12 cellular contexts compared by ENCODE assay signal in genomic region chr4:48944252-48944651, GRCh38. TPM values are rescaled to one million over a fixed set of nuclear protein-coding genes. Genes with fewer than 3 reads are reported as not detected.
DNase-seq lines count a peak whose midpoint lies in the region; ATAC-seq and TF ChIP-seq lines count a peak whose summit lies in the region.
"Had no signal": no experiment of that assay in that cellular context is flagged by ENCODE, and none has a peak within 500 bp of the region (broad histone marks: within the 10 kb centered on the region; RNA-seq: fewer than 3 reads in every experiment).

No MANE protein-coding gene starts in this region.

- in situ Hi-C loops in Caki2 (cut with HindIII; ENCODE audit: low pct_unique_long_range_greater_than_20kb, low sequenced_read_pairs): no loop called here

- intact Hi-C loops in CD14-positive monocyte (cut with micrococcal nuclease): no loop called here

- ATAC-seq in T-cell (replicated peaks in 1 of 4): no peak
- no peak for ATAC-seq in HG03280 (IDR thresholded peaks at IDR 0.05; ENCODE audit: unreplicated experiment)
- no peak for ATAC-seq in GM21529 (IDR thresholded peaks at IDR 0.05; ENCODE audit: unreplicated experiment)
- ATAC-seq: psoas muscle had no signal

- peak overlapping the region in 1 of 3 donors; percentile 62 for H3K4me3 Mint-ChIP-seq in T-cell
- H3K4me3 Mint-ChIP-seq in CD14-positive monocyte: no peak overlapping the region

- H3K36me3 Mint-ChIP-seq in T-cell (no peaks in the 10 kb centered on the region), CD14-positive monocyte (no peaks in the 10 kb centered on the region)

- no peaks in the 10 kb centered on the region for H3K9me3 Mint-ChIP-seq in T-cell
- H3K9me3 Mint-ChIP-seq in CD14-positive monocyte: peaks cover 0 to 3% (median 0%) of the 10 kb centered on the region in 7 donors

- H3K27me3 Mint-ChIP-seq in T-cell (peaks cover 0 to 3% of the 10 kb centered on the region in 2 donors), CD14-positive monocyte (ENCODE audit: low read depth in 3 of 3) (peaks cover 3 to 5% (median 5%) of the 10 kb centered on the region in 3 donors)

- CTCF ChIA-PET in T-cell (lab: Charles Lee): interaction anchor here (0.5 to 1.4 kb wide), 8 partner anchors 18 to 403 kb away, joined by 3 to 12 read pairs (median 4); partner anchors contain the start of gene OCIAD2 (in 1 of the 2)

- POLR2A ChIA-PET in T-cell (lab: Charles Lee): no interaction called here

- H3K27ac Mint-ChIP-seq in T-cell: peak overlapping the region; percentile 1
- H3K27ac Mint-ChIP-seq in CD14-positive monocyte: peak overlapping the region in 1 of 7 donors; percentile 58

- H3K4me1 Mint-ChIP-seq in T-cell (peaks cover 23 to 31% (median 27%) of the 10 kb centered on the region in 3 donors), CD14-positive monocyte (no peaks in the 10 kb centered on the region)

- peak; percentile 83 for DNase-seq in Caki2 (ENCODE audit: low read depth)
- peak; percentile 53 for DNase-seq in HK-2 (ENCODE audit: unreplicated experiment)
- DNase-seq in T-cell: no peak
- peak; percentile 53 for DNase-seq in kidney glomerular epithelial cell (lab: John Stamatoyannopoulos, UW)
- DNase-seq in CD14-positive monocyte (ENCODE audit: low spot score): no peak
- DNase-seq in HUDEP-2 (lab: John Stamatoyannopoulos, UW; ENCODE audit: unreplicated experiment in 76 of 76): no peak
- DNase-seq: activated gamma-delta T cell, NCI-H1694 treated with DMSO at 0.1 percent for 48 hours, psoas muscle had no signal

- no peak for TF ChIP-seq CTCF in CD14-positive monocyte (IDR thresholded peaks at IDR 0.05)

RNA-seq across cellular contexts. Expression of gene OCIAD2, which starts 37.7 kb away (rescaled TPM):
- 244 and 266 TPM in 2 replicates for total RNA-seq in Caki2 (2014; rRNA removed; shearing (Covaris generic); ENCODE audit: low replicate concordance)
- 100 to 1,000 TPM in 3 of 5 donors, 10 to 100 TPM in 2; 54.0 to 150 (median 113) TPM for total RNA-seq in T-cell
- 1 to 10 TPM; 2.9 to 3.1 TPM for polyA plus RNA-seq in CD14-positive monocyte

RNA-seq across cellular contexts. Expression of gene CWH43, which starts 41.8 kb away (rescaled TPM):
- not detected in 2 replicates for total RNA-seq in Caki2 (2014; rRNA removed; shearing (Covaris generic); ENCODE audit: low replicate concordance)
- total RNA-seq in T-cell: not detected
- polyA plus RNA-seq in CD14-positive monocyte: not detected
- total RNA-seq: psoas muscle, thoracic aorta had no signal
- polyA plus RNA-seq: psoas muscle had no signal

Comparison
In these comparisons a context has a peak if more than half of its experiments do, and no peak if none do; other contexts are left out.
1. DNase-seq: peak in Caki2 (single experiment), HK-2 (single experiment) and kidney glomerular epithelial cell (single experiment); none in T-cell (0 of 34), CD14-positive monocyte (single experiment) and HUDEP-2 (0 of 76).